29 cellular contexts compared by ENCODE assay signal in genomic region chr5:62192958-62193357, GRCh38.
"Had no signal": no experiment of that assay in that cellular context is flagged by ENCODE, and none has a peak within 500 bp of the region (broad histone marks: within the 10 kb centered on the region; RNA-seq: fewer than 3 reads in every experiment).

No MANE protein-coding gene starts in this region.

- DNase-seq: stimulated activated CD4-positive, alpha-beta T cell treated with anti-CD3 and anti-CD28 coated beads, Interleukin-2, amount 100 ng/mL, for 48 hours; stimulated activated CD4-positive, alpha-beta T cell treated with anti-CD3 and anti-CD28 coated beads, Interleukin-4, amount 100 ng/mL, for 1 hour; stimulated activated CD4-positive, alpha-beta T cell treated with anti-CD3 and anti-CD28 coated beads, Interleukin-4, amount 100 ng/mL, for 24 hours; stimulated activated CD4-positive, alpha-beta T cell treated with anti-CD3 and anti-CD28 coated beads, Interleukin-4, amount 100 ng/mL, for 4 hours; stimulated activated CD8-positive, alpha-beta memory T cell treated with anti-CD3 and anti-CD28 coated beads, Interleukin-4, amount 100 ng/mL, for 48 hours; stimulated activated naive B cell treated with anti-CD40 and anti-IgM and Interleukin-4, amounts not matched to agents 10 μg/mL and 1 μg/mL and 100 μg/mL, for 72 hours; stimulated activated naive CD4-positive, alpha-beta T cell; stimulated activated naive CD4-positive, alpha-beta T cell treated with Interleukin-2 at 50 U/mL for 16 hours; stimulated activated naive CD8-positive, alpha-beta T cell treated with anti-CD3 and anti-CD28 coated beads, Interleukin-15, amount 100 ng/mL, for 72 hours; stimulated activated naive CD8-positive, alpha-beta T cell treated with anti-CD3 and anti-CD28 coated beads, Interleukin-15, Interleukin-2, amounts not matched to agents 100 U/mL and 50 U/mL, for 24 hours; stomach; substantia nigra; testis; thyroid gland; tibial artery; transverse colon; trophoblast cell; upper lobe of left lung; upper lobe of right lung; uterus had no signal

- H3K4me1 ChIP-seq: stomach, suprapubic skin, testis, thyroid gland, tibial artery, tibial nerve, transverse colon, upper lobe of left lung, upper lobe of right lung, uterus, vagina had no signal

- H3K27me3 ChIP-seq: stomach, testis, thyroid gland, tibial nerve, upper lobe of left lung, upper lobe of right lung, uterus, vagina had no signal

- H3K27ac ChIP-seq: stomach, suprapubic skin, testis, thoracic aorta, thyroid gland, tibial artery, tibial nerve, transverse colon, upper lobe of left lung, upper lobe of right lung, uterus, vagina had no signal

- ATAC-seq: stimulated activated effector memory CD8-positive, alpha-beta T cell treated with anti-CD3 and anti-CD28 coated beads, Interleukin-12 subunit alpha, Interleukin-12 subunit beta, amount 100 ng/mL, for 72 hours; stimulated activated memory B cell treated with anti-CD40 and anti-IgM and Interleukin-4, amounts not matched to agents 10 μg/mL and 1 μg/mL and 100 μg/mL, for 72 hours; stimulated activated naive B cell treated with anti-CD40 and anti-IgM and Interleukin-4, amounts not matched to agents 10 μg/mL and 1 μg/mL and 100 μg/mL, for 72 hours; stimulated activated naive CD8-positive, alpha-beta T cell treated with anti-CD3 and anti-CD28 coated beads, Interleukin-15, amount 100 ng/mL, for 72 hours; stimulated activated naive CD8-positive, alpha-beta T cell treated with anti-CD3 and anti-CD28 coated beads, Interleukin-15, Interleukin-2, amounts not matched to agents 100 U/mL and 50 U/mL, for 24 hours; upper lobe of right lung had no signal

- H3K36me3 Mint-ChIP-seq: stimulated activated effector memory CD8-positive, alpha-beta T cell treated with anti-CD3 and anti-CD28 coated beads, Interleukin-12 subunit alpha, Interleukin-12 subunit beta, amount 100 ng/mL, for 72 hours; stimulated activated memory B cell treated with anti-CD40 and anti-IgM and Interleukin-4, amounts not matched to agents 10 μg/mL and 1 μg/mL and 100 μg/mL, for 72 hours; stimulated activated naive B cell treated with anti-CD40 and anti-IgM and Interleukin-4, amounts not matched to agents 10 μg/mL and 1 μg/mL and 100 μg/mL, for 72 hours; type B pancreatic cell had no signal

- FAIRE-seq: urothelium cell line had no signal

- H3K9me3 ChIP-seq: suprapubic skin, thyroid gland, upper lobe of left lung, upper lobe of right lung, uterus, vagina had no signal

- H3K27ac Mint-ChIP-seq: stimulated activated effector memory CD8-positive, alpha-beta T cell treated with anti-CD3 and anti-CD28 coated beads, Interleukin-12 subunit alpha, Interleukin-12 subunit beta, amount 100 ng/mL, for 72 hours; stimulated activated memory B cell treated with anti-CD40 and anti-IgM and Interleukin-4, amounts not matched to agents 10 μg/mL and 1 μg/mL and 100 μg/mL, for 72 hours; stimulated activated naive B cell treated with anti-CD40 and anti-IgM and Interleukin-4, amounts not matched to agents 10 μg/mL and 1 μg/mL and 100 μg/mL, for 72 hours; stimulated activated naive CD8-positive, alpha-beta T cell treated with anti-CD3 and anti-CD28 coated beads, Interleukin-15, amount 100 ng/mL, for 72 hours; stimulated activated naive CD8-positive, alpha-beta T cell treated with anti-CD3 and anti-CD28 coated beads, Interleukin-15, Interleukin-2, amounts not matched to agents 100 ng/mL and 50 ng/mL, for 24 hours; type B pancreatic cell had no signal

- H3K36me3 ChIP-seq: stomach, suprapubic skin, thoracic aorta, thyroid gland, tibial artery, tibial nerve, transverse colon, upper lobe of left lung, upper lobe of right lung, uterus, vagina had no signal

- H3K4me3 ChIP-seq: stomach, suprapubic skin, testis, thoracic aorta, thyroid gland, tibial artery, tibial nerve, transverse colon, upper lobe of left lung, upper lobe of right lung, uterus, vagina had no signal
